ENCODE assay signal across 22 cellular contexts in the genomic region with DNA sequence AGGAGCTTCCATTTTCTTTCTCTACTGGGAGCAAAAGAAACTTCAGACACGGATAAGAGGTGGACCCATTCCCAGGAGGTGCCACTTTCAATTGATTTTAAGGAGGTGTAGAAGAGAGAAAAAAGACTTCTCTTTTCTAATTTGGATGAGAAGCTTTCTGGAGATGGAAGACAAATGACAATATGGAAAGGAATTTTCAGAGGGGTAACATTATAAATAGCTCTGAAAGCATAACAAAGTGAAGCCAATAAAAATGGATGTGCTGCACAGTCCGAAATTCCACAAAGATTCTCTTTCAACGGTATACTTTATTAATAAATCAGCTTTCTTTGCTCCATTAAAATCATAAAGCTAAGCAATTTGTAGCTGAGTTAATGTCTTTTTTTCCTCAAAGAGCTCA.
"Had no signal": no experiment of that assay in that cellular context is flagged by ENCODE, and none has a peak within 500 bp of the region (broad histone marks: within the 10 kb centered on the region; RNA-seq: fewer than 3 reads in every experiment).

No MANE protein-coding gene starts in this region.

- H3K27me3 ChIP-seq: adrenal gland, heart left ventricle, pancreas, right atrium auricular region, tibial artery had no signal

- ATAC-seq: activated CD8-positive, alpha-beta T cell treated with anti-CD3 and anti-CD28 coated beads, Interleukin-2, amount 10 ng/mL, durations not matched to agents 7 days and 5 days; activated naive CD4-positive, alpha-beta T cell treated with anti-CD3 and anti-CD28 coated beads, Interleukin-2, amount 50 U/mL, for 72 hours; heart left ventricle; left lobe of liver; lower lobe of right lung; naive thymus-derived CD4-positive, alpha-beta T cell; pancreas; psoas muscle; stimulated activated naive CD8-positive, alpha-beta T cell treated with anti-CD3 and anti-CD28 coated beads, Interleukin-15, Interleukin-2, amounts not matched to agents 100 U/mL and 50 U/mL, for 24 hours; T-cell had no signal

- DNase-seq: activated CD4-positive, alpha-beta T cell treated with anti-CD3 and anti-CD28 coated beads for 1 hour; activated CD4-positive, alpha-beta T cell treated with anti-CD3 and anti-CD28 coated beads, Interleukin-2, amount 50 U/mL, for 1 hour; activated CD8-positive, alpha-beta T cell treated with anti-CD3 and anti-CD28 coated beads, Interleukin-2, amount 10 ng/mL, durations not matched to agents 7 days and 5 days; activated T-cell treated with anti-CD3 and anti-CD28 coated beads, Interleukin-2, amount 50 U/mL, for 1 hour; adrenal gland; cortex of kidney; heart left ventricle; lower lobe of right lung; mesendoderm; naive thymus-derived CD4-positive, alpha-beta T cell; pancreas; psoas muscle; stimulated activated CD4-positive, alpha-beta T cell treated with anti-CD3 and anti-CD28 coated beads, Interleukin-12 subunit alpha, Interleukin-12 subunit beta, amount 100 ng/mL, for 4 hours; stimulated activated CD4-positive, alpha-beta T cell treated with anti-CD3 and anti-CD28 coated beads, Interleukin-4, amount 100 ng/mL, for 4 hours; stimulated activated naive CD8-positive, alpha-beta T cell treated with anti-CD3 and anti-CD28 coated beads, Interleukin-15, Interleukin-2, amounts not matched to agents 100 U/mL and 50 U/mL, for 24 hours; T-cell; tibial artery had no signal

- H3K9me3 ChIP-seq: adrenal gland, heart left ventricle, lower lobe of right lung, pancreas, psoas muscle, right atrium auricular region, tibial artery had no signal

- H3K27ac ChIP-seq: adrenal gland, epithelial cell of prostate, heart left ventricle, lower lobe of right lung, pancreas, psoas muscle, right atrium auricular region, WERI-Rb-1 had no signal

- H3K36me3 ChIP-seq: adrenal gland, heart left ventricle, lower lobe of right lung, pancreas, right atrium auricular region, tibial artery, WERI-Rb-1 had no signal

- H3K4me3 ChIP-seq: adrenal gland, heart left ventricle, lower lobe of right lung, pancreas, psoas muscle, right atrium auricular region, tibial artery had no signal

- H3K4me1 ChIP-seq: adrenal gland, heart left ventricle, lower lobe of right lung, pancreas, psoas muscle, right atrium auricular region had no signal
